Comparison of ENCODE assay signal across 1 cellular context in the genomic region with DNA sequence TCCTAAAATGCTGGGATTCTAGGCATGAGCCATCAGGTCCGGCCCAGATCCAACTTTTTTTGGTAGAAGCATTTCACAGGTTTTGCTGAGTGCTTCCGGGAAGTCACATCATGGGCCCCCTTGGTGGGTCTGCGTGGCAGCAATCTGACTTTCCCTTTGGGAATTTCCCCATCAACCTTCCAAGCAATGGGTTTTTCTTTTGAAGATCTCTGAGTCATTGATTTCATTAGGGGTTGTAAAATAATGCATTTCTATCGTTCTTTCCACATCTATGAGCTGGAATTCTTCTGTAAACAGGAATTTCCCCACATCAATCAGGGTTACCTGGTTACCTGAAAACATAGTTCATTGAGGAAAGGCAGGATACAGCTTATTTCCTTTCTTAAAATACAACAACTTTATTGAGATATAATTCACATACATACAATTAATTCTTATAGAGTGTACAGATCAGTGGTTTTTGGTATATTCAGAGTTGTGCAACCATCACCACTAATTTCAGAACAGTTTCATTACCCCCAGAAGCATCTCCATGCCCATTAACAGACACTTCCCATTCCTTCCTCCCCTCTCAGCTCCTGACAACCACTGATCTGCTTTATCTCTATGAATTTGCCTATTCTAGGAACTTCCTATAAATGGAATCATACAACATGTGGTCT.
A peak's percentile ranks its signal among the peaks of the same experiment; 100 is the strongest.
TF ChIP-seq lines count a peak whose summit lies in the region.

No MANE protein-coding gene starts in this region.

TF ChIP-seq in HepG2, 621 proteins besides CTCF, POLR2A, EP300 and RAD21:
- no peak for TF ChIP-seq TMF1 (CRISPR knock-in tag; IDR thresholded peaks at IDR 0.05; ENCODE audit: low read depth)
- no peak for TF ChIP-seq ZNF687 (CRISPR knock-in tag; IDR thresholded peaks at IDR 0.05)
- TF ChIP-seq ZBTB40 (IDR thresholded peaks at IDR 0.05): peak; percentile 78
- TF ChIP-seq ZBTB40 (CRISPR knock-in tag; IDR thresholded peaks at IDR 0.05): no peak
- TF ChIP-seq ARID3A (IDR thresholded peaks at IDR 0.05; ENCODE audit: low read depth, low read length): peak; percentile 42; the same call in 1 of the 2 replicates
- TF ChIP-seq RXRA (CRISPR knock-in tag; IDR thresholded peaks at IDR 0.05): no peak
- TF ChIP-seq ZNF251 (CRISPR knock-in tag; IDR thresholded peaks at IDR 0.05): no peak
- TF ChIP-seq ESRRA (CRISPR knock-in tag; IDR thresholded peaks at IDR 0.05; ENCODE audit: low read depth): no peak
